ENCODE assay signal across 16 cellular contexts in the genomic region with DNA sequence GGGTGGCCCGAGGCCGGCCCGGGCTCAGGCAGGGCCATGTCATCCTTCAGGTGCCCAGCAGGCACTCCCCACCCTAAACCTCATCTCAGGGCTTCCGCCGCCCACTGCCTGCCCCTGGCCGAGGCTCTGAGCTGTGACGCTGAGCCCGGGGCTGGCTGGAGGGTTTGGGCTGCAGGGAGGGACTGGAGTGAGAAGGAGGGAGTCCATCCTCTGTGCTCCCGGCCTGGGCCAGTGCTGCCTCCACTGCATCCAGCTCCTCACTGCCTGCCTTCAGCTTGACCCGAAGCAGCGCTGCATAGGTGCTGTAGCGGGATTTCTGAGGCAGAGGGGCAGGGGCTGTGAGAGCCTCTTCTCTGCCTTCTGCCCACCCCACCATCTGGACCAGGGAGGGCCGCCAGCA. TPM values are rescaled to one million over a fixed set of nuclear protein-coding genes. Genes with fewer than 3 reads are reported as not detected.
"Had no signal": no experiment of that assay in that cellular context is flagged by ENCODE, and none has a peak within 500 bp of the region (broad histone marks: within the 10 kb centered on the region; RNA-seq: fewer than 3 reads in every experiment).

No MANE protein-coding gene starts in this region.

- H3K4me3 ChIP-seq: ascending aorta, heart left ventricle, stomach, thyroid gland had no signal

- H3K4me3 Mint-ChIP-seq: activated T-cell treated with anti-CD3 and anti-CD28 coated beads, Interleukin-2, amount 50 U/mL, for 24 hours; memory B cell; natural killer cell treated with Interleukin-12 subunit alpha and Interleukin-12 subunit beta and Interleukin-15 and Interleukin-18, amount 100 ng/mL, for 72 hours had no signal

- H3K27me3 ChIP-seq: ascending aorta, thyroid gland had no signal

- H3K27ac ChIP-seq: ascending aorta, thyroid gland had no signal

- H3K9me3 ChIP-seq: ascending aorta, heart left ventricle, stomach, thyroid gland had no signal

- H3K27ac Mint-ChIP-seq: activated B cell treated with CpG ODN at 0.5 μM for 24 hours; memory B cell; natural killer cell treated with Interleukin-12 subunit alpha and Interleukin-12 subunit beta and Interleukin-15 and Interleukin-18, amount 100 ng/mL, for 72 hours had no signal

- H3K9me3 Mint-ChIP-seq: activated B cell treated with CpG ODN at 0.5 μM for 24 hours; activated T-cell treated with anti-CD3 and anti-CD28 coated beads, Interleukin-2, amount 50 U/mL, for 24 hours; memory B cell; natural killer cell treated with Interleukin-12 subunit alpha and Interleukin-12 subunit beta and Interleukin-15 and Interleukin-18, amount 100 ng/mL, for 72 hours had no signal

- FAIRE-seq: islet of Langerhans, TTC549 had no signal

- DNase-seq: activated CD4-positive, alpha-beta T cell treated with anti-CD3 and anti-CD28 coated beads, Interleukin-2, amount 50 U/mL, for 1 hour; foreskin melanocyte; stimulated activated CD4-positive, alpha-beta T cell treated with anti-CD3 and anti-CD28 coated beads, Interleukin-4, amount 100 ng/mL, for 4 hours had no signal

RNA-seq across cellular contexts. Expression of gene PSD, which starts 15.5 kb away (rescaled TPM):
- total RNA-seq: ascending aorta had no signal

RNA-seq across cellular contexts. Expression of gene C10orf95, which starts 48.2 kb away (rescaled TPM):
- total RNA-seq: ascending aorta, endothelial cell of umbilical vein, left lobe of liver, skeletal muscle tissue had no signal
- polyA plus RNA-seq: heart left ventricle had no signal
